1 cellular context compared by ENCODE assay signal in the genomic region with DNA sequence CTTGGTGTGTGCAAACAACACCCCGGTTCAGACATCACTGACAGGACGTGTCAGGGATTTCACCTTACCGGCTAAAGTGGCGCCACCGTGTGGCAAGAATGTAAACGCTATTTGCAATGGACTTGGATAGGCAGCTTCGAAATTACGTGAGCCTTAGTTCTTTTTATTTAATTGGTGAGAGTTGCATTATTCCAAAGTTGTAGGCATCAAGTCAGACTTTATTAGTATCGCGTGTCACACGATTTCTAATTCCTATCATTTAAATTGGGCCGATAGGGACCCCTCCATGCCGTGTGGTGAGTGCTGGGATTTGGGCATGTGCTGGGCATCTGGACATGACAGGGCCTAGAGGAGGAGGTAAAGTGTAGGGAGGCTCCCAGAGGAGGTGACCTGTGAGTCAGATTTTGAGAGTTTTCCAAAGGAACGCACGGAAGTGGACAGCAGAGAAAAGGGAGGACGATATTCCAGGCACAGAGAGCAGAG.
TF ChIP-seq lines count a peak whose summit lies in the region.

No MANE protein-coding gene starts in this region.

TF ChIP-seq in HepG2, 621 proteins besides CTCF, POLR2A, EP300 and RAD21 (continued from another document and continues in another):
- TF ChIP-seq, protein P1, sequence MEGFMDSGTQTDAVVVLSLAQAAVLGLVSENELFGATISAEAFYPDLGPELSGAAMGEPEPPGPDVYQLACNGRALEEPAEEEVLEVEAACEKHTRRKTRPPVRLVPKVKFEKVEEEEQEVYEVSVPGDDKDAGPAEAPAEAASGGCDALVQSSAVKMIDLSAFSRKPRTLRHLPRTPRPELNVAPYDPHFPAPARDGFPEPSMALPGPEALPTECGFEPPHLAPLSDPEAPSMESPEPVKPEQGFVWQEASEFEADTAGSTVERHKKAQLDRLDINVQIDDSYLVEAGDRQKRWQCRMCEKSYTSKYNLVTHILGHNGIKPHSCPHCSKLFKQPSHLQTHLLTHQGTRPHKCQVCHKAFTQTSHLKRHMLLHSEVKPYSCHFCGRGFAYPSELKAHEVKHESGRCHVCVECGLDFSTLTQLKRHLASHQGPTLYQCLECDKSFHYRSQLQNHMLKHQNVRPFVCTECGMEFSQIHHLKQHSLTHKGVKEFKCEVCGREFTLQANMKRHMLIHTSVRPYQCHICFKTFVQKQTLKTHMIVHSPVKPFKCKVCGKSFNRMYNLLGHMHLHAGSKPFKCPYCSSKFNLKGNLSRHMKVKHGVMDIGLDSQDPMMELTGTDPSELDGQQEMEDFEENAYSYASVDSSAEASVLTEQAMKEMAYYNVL (CRISPR knock-in tag; IDR thresholded peaks at IDR 0.05; ENCODE audit: borderline replicate concordance), result 0 out of 2 replicates have a peak, but pooled peaks have one; percentile 19
- TF ChIP-seq, protein P2, sequence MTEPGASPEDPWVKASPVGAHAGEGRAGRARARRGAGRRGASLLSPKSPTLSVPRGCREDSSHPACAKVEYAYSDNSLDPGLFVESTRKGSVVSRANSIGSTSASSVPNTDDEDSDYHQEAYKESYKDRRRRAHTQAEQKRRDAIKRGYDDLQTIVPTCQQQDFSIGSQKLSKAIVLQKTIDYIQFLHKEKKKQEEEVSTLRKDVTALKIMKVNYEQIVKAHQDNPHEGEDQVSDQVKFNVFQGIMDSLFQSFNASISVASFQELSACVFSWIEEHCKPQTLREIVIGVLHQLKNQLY (CRISPR knock-in tag; IDR thresholded peaks at IDR 0.05), result no peak
- no peak for TF ChIP-seq FOXK2 (IDR thresholded peaks at IDR 0.05)
- TF ChIP-seq RFX3 (CRISPR knock-in tag; IDR thresholded peaks at IDR 0.05), result no peak
- no peak for TF ChIP-seq HOXA9 (CRISPR knock-in tag; IDR thresholded peaks at IDR 0.05; ENCODE audit: borderline replicate concordance)
- TF ChIP-seq ZKSCAN1 (IDR thresholded peaks at IDR 0.05; ENCODE audit: low read length), result 0 out of 2 replicates have a peak, but pooled peaks have one; percentile 18
- peak; percentile 70; the same call in 1 of the 2 replicates for TF ChIP-seq ZFP90 (CRISPR knock-in tag; IDR thresholded peaks at IDR 0.05; ENCODE audit: borderline replicate concordance)
- no peak for TF ChIP-seq IRX3 (CRISPR knock-in tag; IDR thresholded peaks at IDR 0.05; ENCODE audit: borderline replicate concordance, low read depth)
- TF ChIP-seq, protein P3, sequence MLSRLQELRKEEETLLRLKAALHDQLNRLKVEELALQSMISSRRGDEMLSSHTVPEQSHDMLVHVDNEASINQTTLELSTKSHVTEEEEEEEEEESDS (CRISPR knock-in tag; IDR thresholded peaks at IDR 0.05; ENCODE audit: borderline replicate concordance), result no peak
- no peak for TF ChIP-seq CHD2 (IDR thresholded peaks at IDR 0.05; ENCODE audit: low read depth, low read length)
- TF ChIP-seq, protein P4, sequence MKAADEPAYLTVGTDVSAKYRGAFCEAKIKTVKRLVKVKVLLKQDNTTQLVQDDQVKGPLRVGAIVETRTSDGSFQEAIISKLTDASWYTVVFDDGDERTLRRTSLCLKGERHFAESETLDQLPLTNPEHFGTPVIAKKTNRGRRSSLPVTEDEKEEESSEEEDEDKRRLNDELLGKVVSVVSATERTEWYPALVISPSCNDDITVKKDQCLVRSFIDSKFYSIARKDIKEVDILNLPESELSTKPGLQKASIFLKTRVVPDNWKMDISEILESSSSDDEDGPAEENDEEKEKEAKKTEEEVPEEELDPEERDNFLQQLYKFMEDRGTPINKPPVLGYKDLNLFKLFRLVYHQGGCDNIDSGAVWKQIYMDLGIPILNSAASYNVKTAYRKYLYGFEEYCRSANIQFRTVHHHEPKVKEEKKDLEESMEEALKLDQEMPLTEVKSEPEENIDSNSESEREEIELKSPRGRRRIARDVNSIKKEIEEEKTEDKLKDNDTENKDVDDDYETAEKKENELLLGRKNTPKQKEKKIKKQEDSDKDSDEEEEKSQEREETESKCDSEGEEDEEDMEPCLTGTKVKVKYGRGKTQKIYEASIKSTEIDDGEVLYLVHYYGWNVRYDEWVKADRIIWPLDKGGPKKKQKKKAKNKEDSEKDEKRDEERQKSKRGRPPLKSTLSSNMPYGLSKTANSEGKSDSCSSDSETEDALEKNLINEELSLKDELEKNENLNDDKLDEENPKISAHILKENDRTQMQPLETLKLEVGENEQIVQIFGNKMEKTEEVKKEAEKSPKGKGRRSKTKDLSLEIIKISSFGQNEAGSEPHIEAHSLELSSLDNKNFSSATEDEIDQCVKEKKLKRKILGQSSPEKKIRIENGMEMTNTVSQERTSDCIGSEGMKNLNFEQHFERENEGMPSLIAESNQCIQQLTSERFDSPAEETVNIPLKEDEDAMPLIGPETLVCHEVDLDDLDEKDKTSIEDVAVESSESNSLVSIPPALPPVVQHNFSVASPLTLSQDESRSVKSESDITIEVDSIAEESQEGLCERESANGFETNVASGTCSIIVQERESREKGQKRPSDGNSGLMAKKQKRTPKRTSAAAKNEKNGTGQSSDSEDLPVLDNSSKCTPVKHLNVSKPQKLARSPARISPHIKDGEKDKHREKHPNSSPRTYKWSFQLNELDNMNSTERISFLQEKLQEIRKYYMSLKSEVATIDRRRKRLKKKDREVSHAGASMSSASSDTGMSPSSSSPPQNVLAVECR (CRISPR knock-in tag; IDR thresholded peaks at IDR 0.05; ENCODE audit: borderline replicate concordance), result peak; percentile 62; the same call in 1 of the 2 replicates
- TF ChIP-seq CBX5 (CRISPR knock-in tag; IDR thresholded peaks at IDR 0.05; ENCODE audit: borderline replicate concordance), result no peak; the same call in 1 of the 2 replicates
- TF ChIP-seq SMARCE1 (IDR thresholded peaks at IDR 0.05; ENCODE audit: borderline replicate concordance), result no peak
- TF ChIP-seq, protein P5, sequence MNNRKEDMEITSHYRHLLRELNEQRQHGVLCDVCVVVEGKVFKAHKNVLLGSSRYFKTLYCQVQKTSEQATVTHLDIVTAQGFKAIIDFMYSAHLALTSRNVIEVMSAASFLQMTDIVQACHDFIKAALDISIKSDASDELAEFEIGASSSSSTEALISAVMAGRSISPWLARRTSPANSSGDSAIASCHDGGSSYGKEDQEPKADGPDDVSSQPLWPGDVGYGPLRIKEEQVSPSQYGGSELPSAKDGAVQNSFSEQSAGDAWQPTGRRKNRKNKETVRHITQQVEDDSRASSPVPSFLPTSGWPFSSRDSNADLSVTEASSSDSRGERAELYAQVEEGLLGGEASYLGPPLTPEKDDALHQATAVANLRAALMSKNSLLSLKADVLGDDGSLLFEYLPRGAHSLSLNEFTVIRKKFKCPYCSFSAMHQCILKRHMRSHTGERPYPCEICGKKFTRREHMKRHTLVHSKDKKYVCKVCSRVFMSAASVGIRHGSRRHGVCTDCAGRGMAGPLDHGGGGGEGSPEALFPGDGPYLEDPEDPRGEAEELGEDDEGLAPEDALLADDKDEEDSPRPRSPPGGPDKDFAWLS (CRISPR knock-in tag; IDR thresholded peaks at IDR 0.05; ENCODE audit: borderline replicate concordance), result no peak
- TF ChIP-seq, protein P6, sequence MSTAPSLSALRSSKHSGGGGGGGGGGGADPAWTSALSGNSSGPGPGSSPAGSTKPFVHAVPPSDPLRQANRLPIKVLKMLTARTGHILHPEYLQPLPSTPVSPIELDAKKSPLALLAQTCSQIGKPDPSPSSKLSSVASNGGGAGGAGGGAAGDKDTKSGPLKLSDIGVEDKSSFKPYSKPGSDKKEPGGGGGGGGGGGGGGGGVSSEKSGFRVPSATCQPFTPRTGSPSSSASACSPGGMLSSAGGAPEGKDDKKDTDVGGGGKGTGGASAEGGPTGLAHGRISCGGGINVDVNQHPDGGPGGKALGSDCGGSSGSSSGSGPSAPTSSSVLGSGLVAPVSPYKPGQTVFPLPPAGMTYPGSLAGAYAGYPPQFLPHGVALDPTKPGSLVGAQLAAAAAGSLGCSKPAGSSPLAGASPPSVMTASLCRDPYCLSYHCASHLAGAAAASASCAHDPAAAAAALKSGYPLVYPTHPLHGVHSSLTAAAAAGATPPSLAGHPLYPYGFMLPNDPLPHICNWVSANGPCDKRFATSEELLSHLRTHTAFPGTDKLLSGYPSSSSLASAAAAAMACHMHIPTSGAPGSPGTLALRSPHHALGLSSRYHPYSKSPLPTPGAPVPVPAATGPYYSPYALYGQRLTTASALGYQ (CRISPR knock-in tag; IDR thresholded peaks at IDR 0.05), result no peak
- no peak for TF ChIP-seq ZNF335 (CRISPR knock-in tag; IDR thresholded peaks at IDR 0.05)
- TF ChIP-seq, protein P7, sequence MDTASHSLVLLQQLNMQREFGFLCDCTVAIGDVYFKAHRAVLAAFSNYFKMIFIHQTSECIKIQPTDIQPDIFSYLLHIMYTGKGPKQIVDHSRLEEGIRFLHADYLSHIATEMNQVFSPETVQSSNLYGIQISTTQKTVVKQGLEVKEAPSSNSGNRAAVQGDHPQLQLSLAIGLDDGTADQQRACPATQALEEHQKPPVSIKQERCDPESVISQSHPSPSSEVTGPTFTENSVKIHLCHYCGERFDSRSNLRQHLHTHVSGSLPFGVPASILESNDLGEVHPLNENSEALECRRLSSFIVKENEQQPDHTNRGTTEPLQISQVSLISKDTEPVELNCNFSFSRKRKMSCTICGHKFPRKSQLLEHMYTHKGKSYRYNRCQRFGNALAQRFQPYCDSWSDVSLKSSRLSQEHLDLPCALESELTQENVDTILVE (CRISPR knock-in tag; IDR thresholded peaks at IDR 0.05), result no peak
- TF ChIP-seq ZNF891 (CRISPR knock-in tag; IDR thresholded peaks at IDR 0.05), result no peak
- no peak for TF ChIP-seq ZNF143 (CRISPR knock-in tag; IDR thresholded peaks at IDR 0.05)
- TF ChIP-seq THAP11 (CRISPR knock-in tag; IDR thresholded peaks at IDR 0.05), result peak; percentile 41; the same call in 1 of the 2 replicates
- 0 out of 2 replicates have a peak, but pooled peaks have one; percentile 35 for TF ChIP-seq KDM3A (CRISPR knock-in tag; IDR thresholded peaks at IDR 0.05; ENCODE audit: low read depth)
- 0 out of 2 replicates have a peak, but pooled peaks have one; percentile 33 for TF ChIP-seq HIVEP1 (CRISPR knock-in tag; IDR thresholded peaks at IDR 0.05)
- TF ChIP-seq ATF7 (IDR thresholded peaks at IDR 0.05), result no peak
- no peak for TF ChIP-seq ATF7 (CRISPR knock-in tag; IDR thresholded peaks at IDR 0.05)
- no peak for TF ChIP-seq PCBP1 (IDR thresholded peaks at IDR 0.05; ENCODE audit: borderline replicate concordance, low read depth, low read length)
- no peak for TF ChIP-seq MED13 (CRISPR knock-in tag; IDR thresholded peaks at IDR 0.05)
- TF ChIP-seq ZSCAN31 (CRISPR knock-in tag; IDR thresholded peaks at IDR 0.05; ENCODE audit: low read depth), result peak; percentile 58; the same call in 1 of the 2 replicates
- TF ChIP-seq, protein P8, sequence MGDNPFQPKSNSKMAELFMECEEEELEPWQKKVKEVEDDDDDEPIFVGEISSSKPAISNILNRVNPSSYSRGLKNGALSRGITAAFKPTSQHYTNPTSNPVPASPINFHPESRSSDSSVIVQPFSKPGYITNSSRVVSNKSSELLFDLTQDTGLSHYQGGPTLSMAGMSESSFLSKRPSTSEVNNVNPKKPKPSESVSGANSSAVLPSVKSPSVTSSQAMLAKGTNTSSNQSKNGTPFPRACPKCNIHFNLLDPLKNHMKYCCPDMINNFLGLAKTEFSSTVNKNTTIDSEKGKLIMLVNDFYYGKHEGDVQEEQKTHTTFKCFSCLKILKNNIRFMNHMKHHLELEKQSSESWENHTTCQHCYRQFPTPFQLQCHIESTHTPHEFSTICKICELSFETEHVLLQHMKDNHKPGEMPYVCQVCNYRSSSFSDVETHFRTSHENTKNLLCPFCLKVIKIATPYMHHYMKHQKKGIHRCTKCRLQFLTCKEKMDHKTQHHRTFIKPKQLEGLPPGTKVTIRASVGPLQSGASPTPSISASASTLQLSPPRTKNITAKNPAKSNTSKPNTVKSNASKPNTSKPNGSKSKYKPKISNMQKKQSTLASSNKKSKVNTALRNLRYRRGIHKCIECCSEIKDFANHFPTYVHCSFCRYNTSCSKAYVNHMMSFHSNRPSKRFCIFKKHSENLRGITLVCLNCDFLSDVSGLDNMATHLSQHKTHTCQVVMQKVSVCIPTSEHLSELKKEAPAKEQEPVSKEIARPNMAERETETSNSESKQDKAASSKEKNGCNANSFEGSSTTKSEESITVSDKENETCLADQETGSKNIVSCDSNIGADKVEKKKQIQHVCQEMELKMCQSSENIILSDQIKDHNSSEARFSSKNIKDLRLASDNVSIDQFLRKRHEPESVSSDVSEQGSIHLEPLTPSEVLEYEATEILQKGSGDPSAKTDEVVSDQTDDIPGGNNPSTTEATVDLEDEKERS (CRISPR knock-in tag; IDR thresholded peaks at IDR 0.05), result 0 out of 2 replicates have a peak, but pooled peaks have one; percentile 53
- TF ChIP-seq, protein P9, sequence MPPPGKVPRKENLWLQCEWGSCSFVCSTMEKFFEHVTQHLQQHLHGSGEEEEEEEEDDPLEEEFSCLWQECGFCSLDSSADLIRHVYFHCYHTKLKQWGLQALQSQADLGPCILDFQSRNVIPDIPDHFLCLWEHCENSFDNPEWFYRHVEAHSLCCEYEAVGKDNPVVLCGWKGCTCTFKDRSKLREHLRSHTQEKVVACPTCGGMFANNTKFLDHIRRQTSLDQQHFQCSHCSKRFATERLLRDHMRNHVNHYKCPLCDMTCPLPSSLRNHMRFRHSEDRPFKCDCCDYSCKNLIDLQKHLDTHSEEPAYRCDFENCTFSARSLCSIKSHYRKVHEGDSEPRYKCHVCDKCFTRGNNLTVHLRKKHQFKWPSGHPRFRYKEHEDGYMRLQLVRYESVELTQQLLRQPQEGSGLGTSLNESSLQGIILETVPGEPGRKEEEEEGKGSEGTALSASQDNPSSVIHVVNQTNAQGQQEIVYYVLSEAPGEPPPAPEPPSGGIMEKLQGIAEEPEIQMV (CRISPR knock-in tag; IDR thresholded peaks at IDR 0.05; ENCODE audit: low read depth), result no peak
- TF ChIP-seq ZNF577 (CRISPR knock-in tag; IDR thresholded peaks at IDR 0.05; ENCODE audit: borderline replicate concordance, low read depth), result no peak
- TF ChIP-seq RBAK (CRISPR knock-in tag; IDR thresholded peaks at IDR 0.05), result no peak
- peak; percentile 49; the same call in 1 of the 2 replicates for TF ChIP-seq SALL2 (CRISPR knock-in tag; IDR thresholded peaks at IDR 0.05)
- 0 out of 2 replicates have a peak, but pooled peaks have one; percentile 65 for TF ChIP-seq ZNF264 (CRISPR knock-in tag; IDR thresholded peaks at IDR 0.05)
- TF ChIP-seq MYC (CRISPR knock-in tag; IDR thresholded peaks at IDR 0.05; ENCODE audit: borderline replicate concordance), result peak; percentile 44; the same call in 1 of the 2 replicates
- peak; percentile 65; the same call in 1 of the 2 replicates for TF ChIP-seq ZFX (CRISPR knock-in tag; IDR thresholded peaks at IDR 0.05; ENCODE audit: low read depth)
- peak; percentile 22; the same call in 1 of the 2 replicates for TF ChIP-seq FOSL2 (CRISPR knock-in tag; IDR thresholded peaks at IDR 0.05)
- no peak for TF ChIP-seq MBD4 (IDR thresholded peaks at IDR 0.05; ENCODE audit: borderline replicate concordance, low read length)
- TF ChIP-seq RCOR2 (CRISPR knock-in tag; IDR thresholded peaks at IDR 0.05), result no peak
- TF ChIP-seq MTA1 (CRISPR knock-in tag; IDR thresholded peaks at IDR 0.05; ENCODE audit: borderline replicate concordance), result no peak
- no peak for TF ChIP-seq ZNF34 (CRISPR knock-in tag; IDR thresholded peaks at IDR 0.05; ENCODE audit: borderline replicate concordance)
- no peak for TF ChIP-seq HNRNPUL1 (IDR thresholded peaks at IDR 0.05; ENCODE audit: low read depth, low read length)
- peak; percentile 65 for TF ChIP-seq XRCC5 (optimal IDR thresholded peaks at IDR 0.05; ENCODE audit: low read length)
- TF ChIP-seq MIER2 (CRISPR knock-in tag; IDR thresholded peaks at IDR 0.05), result peak; percentile 11; the same call in 1 of the 2 replicates
- 0 out of 2 replicates have a peak, but pooled peaks have one; percentile 39 for TF ChIP-seq PITX1 (CRISPR knock-in tag; IDR thresholded peaks at IDR 0.05)
- TF ChIP-seq CEBPB (IDR thresholded peaks at IDR 0.05; ENCODE audit: borderline replicate concordance, low read depth, low read length), result 0 out of 2 replicates have a peak, but pooled peaks have one; percentile 23
- no peak for TF ChIP-seq AGO1 (IDR thresholded peaks at IDR 0.05; ENCODE audit: low read depth, low read length, poor library complexity, severe bottlenecking)
- TF ChIP-seq ZNF776 (CRISPR knock-in tag; IDR thresholded peaks at IDR 0.05), result no peak
